Comparison of ENCODE assay signal across 24 cellular contexts in the genomic region with DNA sequence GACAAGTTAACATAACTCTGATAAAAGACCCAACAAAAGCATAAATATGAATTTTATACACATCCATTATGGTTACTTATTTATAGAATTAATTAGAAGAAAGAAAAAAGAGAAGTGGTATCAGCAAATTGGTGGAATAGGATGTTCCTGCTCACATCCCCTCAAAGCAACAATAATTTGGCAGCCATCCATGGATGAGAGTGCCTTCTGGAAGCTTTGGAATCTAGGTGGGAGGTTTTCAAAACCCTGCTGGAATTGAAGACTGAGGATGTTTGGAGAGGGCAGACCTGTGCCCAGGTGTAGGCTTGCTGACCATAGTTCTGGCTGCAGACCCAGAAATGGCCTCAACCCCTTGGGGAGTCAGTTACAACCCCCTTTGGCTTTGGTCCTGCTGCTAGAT.
"Had no signal": no experiment of that assay in that cellular context is flagged by ENCODE, and none has a peak within 500 bp of the region (broad histone marks: within the 10 kb centered on the region; RNA-seq: fewer than 3 reads in every experiment).

No MANE protein-coding gene starts in this region.

- DNase-seq: activated CD4-positive, alpha-beta memory T cell treated with anti-CD3 and anti-CD28 coated beads, Interleukin-2, amount 10 ng/mL, durations not matched to agents 7 days and 5 days; activated CD4-positive, alpha-beta T cell treated with anti-CD3 and anti-CD28 coated beads, Interleukin-2, amount 50 U/mL, for 1 hour; activated CD4-positive, CD25-positive, alpha-beta regulatory T cell; activated gamma-delta T cell treated with Interleukin-2 at 50 U/mL for 16 hours; activated naive CD4-positive, alpha-beta T cell treated with anti-CD3 and anti-CD28 coated beads, Interleukin-2, amount 50 U/mL, for 16 hours; activated naive CD8-positive, alpha-beta T cell treated with anti-CD3 and anti-CD28 coated beads, Interleukin-2, amount 10 ng/mL, durations not matched to agents 7 days and 5 days; activated T-cell treated with anti-CD3 and anti-CD28 coated beads, Interleukin-2, amount 50 U/mL, for 72 hours; adrenal gland; anterior cingulate cortex; MG63; MV-4-11; NCI-H1105; NCI-H1436; NCI-H1694 treated with DMSO at 0.1 percent for 48 hours; NCI-H2029 treated with DMSO at 0.1 percent for 48 hours; NCI-H524; T-cell; T-helper 2 cell had no signal

- H3K4me3 Mint-ChIP-seq: activated CD4-positive, alpha-beta memory T cell treated with anti-CD3 and anti-CD28 coated beads, Interleukin-2, amount 10 ng/mL, durations not matched to agents 7 days and 5 days; activated naive CD8-positive, alpha-beta T cell treated with anti-CD3 and anti-CD28 coated beads, Interleukin-2, amount 10 ng/mL, durations not matched to agents 7 days and 5 days; activated T-cell treated with anti-CD3 and anti-CD28 coated beads, Interleukin-2, amount 50 U/mL, for 72 hours; central memory CD8-positive, alpha-beta T cell; T-cell had no signal

- H3K27ac ChIP-seq: adrenal gland, KMS-11, SK-N-MC, VCaP had no signal

- H3K27me3 Mint-ChIP-seq: central memory CD8-positive, alpha-beta T cell; T-cell had no signal

- H3K36me3 Mint-ChIP-seq: activated naive CD8-positive, alpha-beta T cell treated with anti-CD3 and anti-CD28 coated beads, Interleukin-2, amount 10 ng/mL, durations not matched to agents 7 days and 5 days had no signal

- H3K4me1 Mint-ChIP-seq: activated CD4-positive, alpha-beta memory T cell treated with anti-CD3 and anti-CD28 coated beads, Interleukin-2, amount 10 ng/mL, durations not matched to agents 7 days and 5 days; activated naive CD8-positive, alpha-beta T cell treated with anti-CD3 and anti-CD28 coated beads, Interleukin-2, amount 10 ng/mL, durations not matched to agents 7 days and 5 days; central memory CD8-positive, alpha-beta T cell; T-cell had no signal

- H3K27me3 ChIP-seq: adrenal gland, MG63 had no signal

- H3K27ac Mint-ChIP-seq: activated CD4-positive, alpha-beta memory T cell treated with anti-CD3 and anti-CD28 coated beads, Interleukin-2, amount 10 ng/mL, durations not matched to agents 7 days and 5 days; activated naive CD8-positive, alpha-beta T cell treated with anti-CD3 and anti-CD28 coated beads, Interleukin-2, amount 10 ng/mL, durations not matched to agents 7 days and 5 days; activated T-cell treated with anti-CD3 and anti-CD28 coated beads, Interleukin-2, amount 50 U/mL, for 72 hours; activated T-helper 2 cell treated with anti-CD3 and anti-CD28 coated beads, Interferon-gamma antibody, Interleukin-2, Interleukin-4, amounts not matched to agents 10 μg/mL and 5 μg/mL and 100 μg/mL, durations not matched to agents 14 hours and 24 hours and 36 hours; T-cell had no signal

- H3K4me1 ChIP-seq: adrenal gland had no signal

- H3K4me3 ChIP-seq: adrenal gland, MG63, SK-N-MC had no signal

- H3K36me3 ChIP-seq: adrenal gland, MG63 had no signal

- H3K9me3 ChIP-seq: adrenal gland, MG63 had no signal

- ATAC-seq: activated T-cell treated with anti-CD3 and anti-CD28 coated beads, Interleukin-2, amount 50 U/mL, for 72 hours; Right ventricle myocardium inferior; T-cell had no signal
